In the genomic region with DNA sequence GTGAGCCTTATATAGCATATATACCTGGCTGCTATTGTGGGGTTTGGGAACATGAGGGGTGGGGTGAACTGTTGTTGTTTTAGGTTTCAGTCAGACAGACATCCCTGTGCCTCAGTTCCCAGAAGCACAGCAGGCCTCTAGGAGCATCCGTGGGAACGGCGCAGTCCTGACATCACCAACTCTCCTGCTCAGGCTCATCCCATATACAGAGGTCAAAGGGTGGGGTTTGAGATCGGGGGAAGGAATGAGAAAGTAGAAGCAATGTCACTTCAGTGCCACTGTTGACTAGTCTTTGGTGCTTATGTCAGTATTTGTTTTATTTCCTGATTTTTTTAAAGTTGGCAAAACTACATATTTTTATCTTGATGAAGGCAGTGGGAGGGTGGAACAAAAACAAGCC, we compare ENCODE assay signal across 30 cellular contexts. TPM values are rescaled to one million over a fixed set of nuclear protein-coding genes. Genes with fewer than 3 reads are reported as not detected.
DNase-seq lines count a peak whose midpoint lies in the region; ATAC-seq and TF ChIP-seq lines count a peak whose summit lies in the region.
"Had no signal": no experiment of that assay in that cellular context is flagged by ENCODE, and none has a peak within 500 bp of the region (broad histone marks: within the 10 kb centered on the region; RNA-seq: fewer than 3 reads in every experiment).

No MANE protein-coding gene starts in this region.

- H3K4me2 ChIP-seq in GM23338 (no peak overlapping the region), neural progenitor cell (no peak overlapping the region)
- H3K4me2 ChIP-seq: PC-9 had no signal

- H4K20me1 ChIP-seq in GM23338 (replicated peaks; ENCODE audit: insufficient read depth) (no peaks in the 10 kb centered on the region), neural progenitor cell (ENCODE audit: low read depth) (no peaks in the 10 kb centered on the region)

- TF ChIP-seq CTCF in GM23338 (conservative IDR thresholded peaks at IDR 0.05; ENCODE audit: low read depth in 2 of 2) (no peak), brain (conservative IDR thresholded peaks at IDR 0.05) (no peak), neural progenitor cell (IDR thresholded peaks at IDR 0.05) (no peak), progenitor cell of endocrine pancreas (IDR thresholded peaks at IDR 0.05; ENCODE audit: unreplicated experiment) (no peak), mucosa of descending colon (IDR thresholded peaks at IDR 0.05) (no peak)

- H3K36me3 ChIP-seq in GM23338 (ENCODE audit: insufficient read depth) (0 out of 2 replicates have a peak, but pooled peaks cover 3% of the 10 kb centered on the region), neural progenitor cell (peaks cover 13% of the 10 kb centered on the region), mucosa of descending colon (ENCODE audit: low read depth) (no peaks in the 10 kb centered on the region)
- H3K36me3 ChIP-seq: BE2C had no signal

- no peak overlapping the region for H3K9ac ChIP-seq in neural progenitor cell

- no peak overlapping the region for H3K4me3 ChIP-seq in GM23338
- H3K4me3 ChIP-seq in neural progenitor cell = no peak overlapping the region
- H3K4me3 ChIP-seq in mucosa of descending colon = no peak overlapping the region
- H3K4me3 ChIP-seq: HAP-1, MG63, PC-9, SJSA1 had no signal

- peaks cover 35% of the 10 kb centered on the region for H3K4me1 ChIP-seq in GM23338 (ENCODE audit: insufficient read depth)
- H3K4me1 ChIP-seq in neural progenitor cell = peaks cover 8% of the 10 kb centered on the region
- no peaks in the 10 kb centered on the region for H3K4me1 ChIP-seq in mucosa of descending colon (ENCODE audit: low read depth)
- H3K4me1 ChIP-seq: BE2C, HAP-1, SJSA1 had no signal

- H3K27ac ChIP-seq in GM23338 (ENCODE audit: low read depth) (peak overlapping the region; percentile 56), neural progenitor cell (peak overlapping the region; percentile 10)
- H3K27ac ChIP-seq: PC-9, SJSA1 had no signal

- DNase-seq in GM23338 (ENCODE audit: low spot score) = no peak
- DNase-seq in neural progenitor cell (ENCODE audit: low spot score) = no peak
- no peak for DNase-seq in progenitor cell of endocrine pancreas (ENCODE audit: low spot score, unreplicated experiment)
- no peak for DNase-seq in left colon
- DNase-seq in stimulated activated naive CD8-positive, alpha-beta T cell treated with anti-CD3 and anti-CD28 coated beads, Interleukin-15, amount 100 ng/mL, for 72 hours = no peak
- DNase-seq in mucosa of descending colon = no peak
- no peak for DNase-seq in SIG-M5 (lab: John Stamatoyannopoulos, UW)
- DNase-seq: 8988T; ACHN; BE2C; CD8-positive, alpha-beta memory T cell; DMS79 treated with DMSO at 0.1 percent for 48 hours; GF-D8; KG1; MG63; NCI-H1105 treated with DMSO at 0.1 percent for 48 hours; NCI-H146; NCI-H1930; NCI-H2107; NCI-H446; NCI-H524 treated with DMSO at 0.1 percent for 48 hours; NCI-H774; NK-92 treated with Interleukin-12 subunit alpha and Interleukin-12 subunit beta, amount 100 ng/mL, for 24 hours; PC-9 had no signal

- peaks cover 41% of the 10 kb centered on the region for H3K4me1 Mint-ChIP-seq in GM23338
- H3K4me1 Mint-ChIP-seq in brain = peaks cover 28% of the 10 kb centered on the region
- no peaks in the 10 kb centered on the region for H3K4me1 Mint-ChIP-seq in neural progenitor cell
- no peaks in the 10 kb centered on the region for H3K4me1 Mint-ChIP-seq in progenitor cell of endocrine pancreas (ENCODE audit: low read depth)
- no peaks in the 10 kb centered on the region for H3K4me1 Mint-ChIP-seq in stimulated activated naive CD8-positive, alpha-beta T cell treated with anti-CD3 and anti-CD28 coated beads, Interleukin-15, amount 100 ng/mL, for 72 hours
- H3K4me1 Mint-ChIP-seq: CD14-positive monocyte; CD8-positive, alpha-beta memory T cell had no signal

- intact Hi-C loops in left colon (cut with DNase I, micrococcal nuclease) = no loop called here
- intact Hi-C loops in mucosa of descending colon (cut with DNase I, micrococcal nuclease) = no loop called here

- H3K79me2 ChIP-seq in GM23338 (replicated peaks; ENCODE audit: insufficient read depth) = peaks cover 5% of the 10 kb centered on the region; the same call in 1 of the 2 replicates
- H3K79me2 ChIP-seq in neural progenitor cell (ENCODE audit: low read depth) = no peaks in the 10 kb centered on the region

- no peak overlapping the region for H3K4me3 Mint-ChIP-seq in GM23338
- H3K4me3 Mint-ChIP-seq in brain = no peak overlapping the region
- no peak overlapping the region for H3K4me3 Mint-ChIP-seq in neural progenitor cell
- no peak overlapping the region for H3K4me3 Mint-ChIP-seq in progenitor cell of endocrine pancreas (ENCODE audit: low read depth)
- H3K4me3 Mint-ChIP-seq in stimulated activated naive CD8-positive, alpha-beta T cell treated with anti-CD3 and anti-CD28 coated beads, Interleukin-15, amount 100 ng/mL, for 72 hours = no peak overlapping the region
- H3K4me3 Mint-ChIP-seq: CD14-positive monocyte; CD8-positive, alpha-beta memory T cell had no signal

- H3K27me3 Mint-ChIP-seq in GM23338 (ENCODE audit: insufficient read depth, low read depth, poor library complexity) (no peaks in the 10 kb centered on the region), brain (no peaks in the 10 kb centered on the region), neural progenitor cell (ENCODE audit: insufficient read depth, low read depth) (no peaks in the 10 kb centered on the region), progenitor cell of endocrine pancreas (no peaks in the 10 kb centered on the region)
- no peaks in the 10 kb centered on the region for H3K27me3 Mint-ChIP-seq in stimulated activated naive CD8-positive, alpha-beta T cell treated with anti-CD3 and anti-CD28 coated beads, Interleukin-15, amount 100 ng/mL, for 72 hours

- H3K27me3 ChIP-seq in GM23338 (ENCODE audit: insufficient read depth) (no peaks in the 10 kb centered on the region), neural progenitor cell (no peaks in the 10 kb centered on the region)
- H3K27me3 ChIP-seq: BE2C, MG63, SJSA1 had no signal

- no peaks in the 10 kb centered on the region for H3K9me2 ChIP-seq in GM23338 (ENCODE audit: insufficient read depth)

- H3F3A ChIP-seq in GM23338 (replicated peaks; ENCODE audit: low read depth) (peaks cover 4% of the 10 kb centered on the region; the same call in 1 of the 2 replicates), neural progenitor cell (ENCODE audit: low read depth) (peaks cover 9% of the 10 kb centered on the region)

- H2AFZ ChIP-seq in GM23338 (no peak overlapping the region), neural progenitor cell (replicated peaks) (no peak overlapping the region)
- H2AFZ ChIP-seq: PC-9 had no signal

- H3K27ac Mint-ChIP-seq in GM23338 (peak overlapping the region; percentile 21; the same call in 1 of the 2 replicates), brain (peak overlapping the region in 3 of 5 experiments; percentile 37 to 70 (median 46)), neural progenitor cell (no peak overlapping the region), progenitor cell of endocrine pancreas (peak overlapping the region; percentile 21)
- H3K27ac Mint-ChIP-seq in stimulated activated naive CD8-positive, alpha-beta T cell treated with anti-CD3 and anti-CD28 coated beads, Interleukin-15, amount 100 ng/mL, for 72 hours = no peak overlapping the region
- H3K27ac Mint-ChIP-seq: CD14-positive monocyte; CD8-positive, alpha-beta memory T cell had no signal

- H3K9me3 ChIP-seq in neural progenitor cell (ENCODE audit: low read depth) = no peaks in the 10 kb centered on the region
- H3K9me3 ChIP-seq in mucosa of descending colon = no peaks in the 10 kb centered on the region
- H3K9me3 ChIP-seq: BE2C, HAP-1, MG63, SJSA1 had no signal

- H3K36me3 Mint-ChIP-seq in GM23338 (ENCODE audit: low read depth) = peaks cover 36% of the 10 kb centered on the region
- H3K36me3 Mint-ChIP-seq in brain = peaks cover 32% of the 10 kb centered on the region
- peaks cover 4% of the 10 kb centered on the region for H3K36me3 Mint-ChIP-seq in neural progenitor cell
- H3K36me3 Mint-ChIP-seq in progenitor cell of endocrine pancreas (ENCODE audit: insufficient read depth) = peaks cover 15% of the 10 kb centered on the region

- ATAC-seq in GM23338 (peak; percentile 26; the same call in 1 of the 3 replicates), left colon (no peak), mucosa of descending colon (no peak)
- no peak for ATAC-seq in stimulated activated naive CD8-positive, alpha-beta T cell treated with anti-CD3 and anti-CD28 coated beads, Interleukin-15, amount 100 ng/mL, for 72 hours
- ATAC-seq: Right ventricle myocardium inferior had no signal

- H3K9me3 Mint-ChIP-seq in GM23338 = no peaks in the 10 kb centered on the region
- no peaks in the 10 kb centered on the region for H3K9me3 Mint-ChIP-seq in brain
- no peaks in the 10 kb centered on the region for H3K9me3 Mint-ChIP-seq in neural progenitor cell
- H3K9me3 Mint-ChIP-seq in progenitor cell of endocrine pancreas (ENCODE audit: low read depth) = no peaks in the 10 kb centered on the region
- no peaks in the 10 kb centered on the region for H3K9me3 Mint-ChIP-seq in stimulated activated naive CD8-positive, alpha-beta T cell treated with anti-CD3 and anti-CD28 coated beads, Interleukin-15, amount 100 ng/mL, for 72 hours
- H3K9me3 Mint-ChIP-seq: CD14-positive monocyte; CD8-positive, alpha-beta memory T cell had no signal

TF ChIP-seq in GM23338, 12 proteins besides CTCF, POLR2A, EP300 and RAD21:
- TF ChIP-seq CREB1 (CRISPR knock-in tag; IDR thresholded peaks at IDR 0.05; ENCODE audit: low read depth) (no peak), JUNB (IDR thresholded peaks at IDR 0.05; ENCODE audit: unreplicated experiment) (no peak), EZH2phosphoT487 (IDR thresholded peaks at IDR 0.05; ENCODE audit: unreplicated experiment) (no peak), STAT1 (IDR thresholded peaks at IDR 0.05; ENCODE audit: unreplicated experiment) (no peak), EZH2 (IDR thresholded peaks at IDR 0.05; ENCODE audit: low read depth, unreplicated experiment) (no peak)
TF ChIP-seq in GM23338: peak in this region for 0.

RNA-seq across cellular contexts. Expression of a gene that starts 43.1 kb away (rescaled TPM):
- total RNA-seq in GM23338 (2014; rRNA removed; shearing (Covaris generic)) = 6.0 and 7.5 TPM in 2 replicates
- 3.8 and 4.2 TPM in 2 replicates for polyA plus RNA-seq in GM23338 (2016; fragmentation: Nextera tagmentation; extraction: Ambion mirVana)
- 1.3 TPM for polyA plus RNA-seq in brain (ENCODE audit: insufficient read depth, low read depth, low replicate concordance)
- 0.15 and 0.43 TPM in 2 replicates for total RNA-seq in neural progenitor cell (ENCODE audit: low replicate concordance)
- 0.19 and 0.38 TPM in 2 replicates for total RNA-seq in progenitor cell of endocrine pancreas
- not detected for total RNA-seq in left colon
- total RNA-seq in mucosa of descending colon = under 1 TPM in 1 of 3 donors, not detected in 2; 0.46 TPM
- total RNA-seq: CD8-positive, alpha-beta memory T cell; Right ventricle myocardium inferior; RPMI7951; SJSA1 had no signal
- polyA plus RNA-seq: CD14-positive monocyte; CD8-positive, alpha-beta memory T cell had no signal

Comparison
In these comparisons a context has a peak if more than half of its experiments do, and no peak if none do; other contexts are left out.
1. H3K27ac Mint-ChIP-seq: peak in GM23338 (single experiment), brain (3 of 5) and progenitor cell of endocrine pancreas (single experiment); none in neural progenitor cell (single experiment) and stimulated activated naive CD8-positive, alpha-beta T cell treated with anti-CD3 and anti-CD28 coated beads, Interleukin-15, amount 100 ng/mL, for 72 hours (0 of 2).